ENCODE assay signal across 1 cellular context in the genomic region with DNA sequence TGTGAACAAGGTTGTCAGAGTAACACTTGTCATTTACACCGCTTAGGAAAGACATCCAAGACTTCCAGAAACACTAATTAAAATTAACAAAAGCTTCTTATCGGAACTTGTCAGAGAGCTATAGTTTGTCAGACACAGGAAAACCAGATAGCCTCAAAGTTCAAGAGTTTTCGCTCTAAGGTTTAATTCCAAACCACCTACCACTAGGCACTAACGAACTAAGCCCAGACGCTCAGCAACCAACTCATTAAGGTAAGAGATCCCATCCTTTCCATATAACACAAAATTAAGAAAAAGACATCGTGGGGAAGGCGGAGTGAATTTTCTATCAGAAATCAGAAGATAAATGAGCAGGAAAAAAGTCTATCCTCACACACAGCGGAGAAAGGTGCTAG.
TF ChIP-seq lines count a peak whose summit lies in the region.

No MANE protein-coding gene starts in this region.

TF ChIP-seq in GM23338, 12 proteins besides CTCF, POLR2A, EP300 and RAD21 (continued from another document):
- TF ChIP-seq, protein P1, sequence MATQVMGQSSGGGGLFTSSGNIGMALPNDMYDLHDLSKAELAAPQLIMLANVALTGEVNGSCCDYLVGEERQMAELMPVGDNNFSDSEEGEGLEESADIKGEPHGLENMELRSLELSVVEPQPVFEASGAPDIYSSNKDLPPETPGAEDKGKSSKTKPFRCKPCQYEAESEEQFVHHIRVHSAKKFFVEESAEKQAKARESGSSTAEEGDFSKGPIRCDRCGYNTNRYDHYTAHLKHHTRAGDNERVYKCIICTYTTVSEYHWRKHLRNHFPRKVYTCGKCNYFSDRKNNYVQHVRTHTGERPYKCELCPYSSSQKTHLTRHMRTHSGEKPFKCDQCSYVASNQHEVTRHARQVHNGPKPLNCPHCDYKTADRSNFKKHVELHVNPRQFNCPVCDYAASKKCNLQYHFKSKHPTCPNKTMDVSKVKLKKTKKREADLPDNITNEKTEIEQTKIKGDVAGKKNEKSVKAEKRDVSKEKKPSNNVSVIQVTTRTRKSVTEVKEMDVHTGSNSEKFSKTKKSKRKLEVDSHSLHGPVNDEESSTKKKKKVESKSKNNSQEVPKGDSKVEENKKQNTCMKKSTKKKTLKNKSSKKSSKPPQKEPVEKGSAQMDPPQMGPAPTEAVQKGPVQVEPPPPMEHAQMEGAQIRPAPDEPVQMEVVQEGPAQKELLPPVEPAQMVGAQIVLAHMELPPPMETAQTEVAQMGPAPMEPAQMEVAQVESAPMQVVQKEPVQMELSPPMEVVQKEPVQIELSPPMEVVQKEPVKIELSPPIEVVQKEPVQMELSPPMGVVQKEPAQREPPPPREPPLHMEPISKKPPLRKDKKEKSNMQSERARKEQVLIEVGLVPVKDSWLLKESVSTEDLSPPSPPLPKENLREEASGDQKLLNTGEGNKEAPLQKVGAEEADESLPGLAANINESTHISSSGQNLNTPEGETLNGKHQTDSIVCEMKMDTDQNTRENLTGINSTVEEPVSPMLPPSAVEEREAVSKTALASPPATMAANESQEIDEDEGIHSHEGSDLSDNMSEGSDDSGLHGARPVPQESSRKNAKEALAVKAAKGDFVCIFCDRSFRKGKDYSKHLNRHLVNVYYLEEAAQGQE (IDR thresholded peaks at IDR 0.05; ENCODE audit: unreplicated experiment): no peak
- TF ChIP-seq, protein P2, sequence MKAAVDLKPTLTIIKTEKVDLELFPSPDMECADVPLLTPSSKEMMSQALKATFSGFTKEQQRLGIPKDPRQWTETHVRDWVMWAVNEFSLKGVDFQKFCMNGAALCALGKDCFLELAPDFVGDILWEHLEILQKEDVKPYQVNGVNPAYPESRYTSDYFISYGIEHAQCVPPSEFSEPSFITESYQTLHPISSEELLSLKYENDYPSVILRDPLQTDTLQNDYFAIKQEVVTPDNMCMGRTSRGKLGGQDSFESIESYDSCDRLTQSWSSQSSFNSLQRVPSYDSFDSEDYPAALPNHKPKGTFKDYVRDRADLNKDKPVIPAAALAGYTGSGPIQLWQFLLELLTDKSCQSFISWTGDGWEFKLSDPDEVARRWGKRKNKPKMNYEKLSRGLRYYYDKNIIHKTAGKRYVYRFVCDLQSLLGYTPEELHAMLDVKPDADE (IDR thresholded peaks at IDR 0.05): no peak
- TF ChIP-seq NANOG (IDR thresholded peaks at IDR 0.05; ENCODE audit: borderline replicate concordance): no peak
- TF ChIP-seq CREB1 (CRISPR knock-in tag; IDR thresholded peaks at IDR 0.05; ENCODE audit: low read depth): no peak
- TF ChIP-seq POLR2AphosphoS5 (IDR thresholded peaks at IDR 0.05; ENCODE audit: low read depth): no peak
- no peak for TF ChIP-seq EZH2phosphoT487 (IDR thresholded peaks at IDR 0.05; ENCODE audit: unreplicated experiment)
- TF ChIP-seq ZNF114 (CRISPR knock-in tag; IDR thresholded peaks at IDR 0.05): no peak
- no peak for TF ChIP-seq ZNF331 (CRISPR knock-in tag; IDR thresholded peaks at IDR 0.05; ENCODE audit: low read depth)
